ENCODE assay signal across 8 cellular contexts in genomic region chr12:39807043-39807442, GRCh38.
DNase-seq lines count a peak whose midpoint lies in the region; ATAC-seq, FAIRE-seq and TF ChIP-seq lines count a peak whose summit lies in the region.

No MANE protein-coding gene starts in this region.

- TF ChIP-seq CTCF in C4-2B (conservative IDR thresholded peaks at IDR 0.05): peak; percentile 27

- ATAC-seq in GM21526 (IDR thresholded peaks at IDR 0.05; ENCODE audit: low FRiP score, unreplicated experiment) (peak; percentile 72), HG03460 (IDR thresholded peaks at IDR 0.05; ENCODE audit: unreplicated experiment) (no peak), HG02938 (IDR thresholded peaks at IDR 0.05; ENCODE audit: unreplicated experiment) (no peak)

- peak; percentile 25 for DNase-seq in NCI-H2227 treated with DMSO at 0.1 percent for 48 hours (lab: John Stamatoyannopoulos, UW)
- DNase-seq in fibroblast of peridontal ligament (ENCODE audit: extremely low read depth): peak; percentile 5
- no peak for DNase-seq in RCC 7860 (ENCODE audit: low spot score)
- no peak for DNase-seq in stimulated activated CD4-positive, alpha-beta T cell treated with anti-CD3 and anti-CD28 coated beads, Interleukin-15, amount 100 ng/mL, for 24 hours

- no peak for FAIRE-seq in RCC 7860 (lab: Jason Lieb, UNC)

- H3K27ac ChIP-seq in C4-2B: no peak overlapping the region

Comparison
In these comparisons a context has a peak if more than half of its experiments do, and no peak if none do; other contexts are left out.
1. DNase-seq: peak in NCI-H2227 treated with DMSO at 0.1 percent for 48 hours (single experiment) and fibroblast of peridontal ligament (single experiment); none in RCC 7860 (single experiment) and stimulated activated CD4-positive, alpha-beta T cell treated with anti-CD3 and anti-CD28 coated beads, Interleukin-15, amount 100 ng/mL, for 24 hours (single experiment).